2 cellular contexts compared by ENCODE assay signal in the genomic region with DNA sequence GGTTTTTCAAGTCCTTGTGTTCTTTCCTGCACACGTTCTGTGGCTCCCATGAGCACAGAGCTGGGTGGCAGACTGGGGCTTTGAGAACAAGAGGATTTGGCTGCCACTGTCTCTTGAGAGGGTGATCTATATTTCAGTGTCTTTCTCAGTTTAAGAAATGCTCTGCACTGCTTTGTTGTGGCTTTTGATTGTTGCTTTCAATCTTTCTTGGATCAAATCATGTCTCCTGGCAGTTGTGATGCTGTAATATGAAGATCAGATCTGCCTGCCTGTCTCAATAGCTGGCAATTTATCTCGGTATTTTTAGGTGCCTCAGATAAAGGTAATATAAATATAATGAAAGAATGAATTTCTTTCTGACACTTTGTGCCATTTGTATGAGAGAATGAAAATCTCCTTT.
A peak's percentile ranks its signal among the peaks of the same experiment; 100 is the strongest.
TF ChIP-seq lines count a peak whose summit lies in the region.

No MANE protein-coding gene starts in this region.

TF ChIP-seq in GM23338, 12 proteins besides CTCF, POLR2A, EP300 and RAD21 (continues in another document):
- TF ChIP-seq POLR2AphosphoS5 (IDR thresholded peaks at IDR 0.05; ENCODE audit: low read depth): no peak
- TF ChIP-seq STAT1 (IDR thresholded peaks at IDR 0.05; ENCODE audit: unreplicated experiment): no peak
- TF ChIP-seq, protein P1, sequence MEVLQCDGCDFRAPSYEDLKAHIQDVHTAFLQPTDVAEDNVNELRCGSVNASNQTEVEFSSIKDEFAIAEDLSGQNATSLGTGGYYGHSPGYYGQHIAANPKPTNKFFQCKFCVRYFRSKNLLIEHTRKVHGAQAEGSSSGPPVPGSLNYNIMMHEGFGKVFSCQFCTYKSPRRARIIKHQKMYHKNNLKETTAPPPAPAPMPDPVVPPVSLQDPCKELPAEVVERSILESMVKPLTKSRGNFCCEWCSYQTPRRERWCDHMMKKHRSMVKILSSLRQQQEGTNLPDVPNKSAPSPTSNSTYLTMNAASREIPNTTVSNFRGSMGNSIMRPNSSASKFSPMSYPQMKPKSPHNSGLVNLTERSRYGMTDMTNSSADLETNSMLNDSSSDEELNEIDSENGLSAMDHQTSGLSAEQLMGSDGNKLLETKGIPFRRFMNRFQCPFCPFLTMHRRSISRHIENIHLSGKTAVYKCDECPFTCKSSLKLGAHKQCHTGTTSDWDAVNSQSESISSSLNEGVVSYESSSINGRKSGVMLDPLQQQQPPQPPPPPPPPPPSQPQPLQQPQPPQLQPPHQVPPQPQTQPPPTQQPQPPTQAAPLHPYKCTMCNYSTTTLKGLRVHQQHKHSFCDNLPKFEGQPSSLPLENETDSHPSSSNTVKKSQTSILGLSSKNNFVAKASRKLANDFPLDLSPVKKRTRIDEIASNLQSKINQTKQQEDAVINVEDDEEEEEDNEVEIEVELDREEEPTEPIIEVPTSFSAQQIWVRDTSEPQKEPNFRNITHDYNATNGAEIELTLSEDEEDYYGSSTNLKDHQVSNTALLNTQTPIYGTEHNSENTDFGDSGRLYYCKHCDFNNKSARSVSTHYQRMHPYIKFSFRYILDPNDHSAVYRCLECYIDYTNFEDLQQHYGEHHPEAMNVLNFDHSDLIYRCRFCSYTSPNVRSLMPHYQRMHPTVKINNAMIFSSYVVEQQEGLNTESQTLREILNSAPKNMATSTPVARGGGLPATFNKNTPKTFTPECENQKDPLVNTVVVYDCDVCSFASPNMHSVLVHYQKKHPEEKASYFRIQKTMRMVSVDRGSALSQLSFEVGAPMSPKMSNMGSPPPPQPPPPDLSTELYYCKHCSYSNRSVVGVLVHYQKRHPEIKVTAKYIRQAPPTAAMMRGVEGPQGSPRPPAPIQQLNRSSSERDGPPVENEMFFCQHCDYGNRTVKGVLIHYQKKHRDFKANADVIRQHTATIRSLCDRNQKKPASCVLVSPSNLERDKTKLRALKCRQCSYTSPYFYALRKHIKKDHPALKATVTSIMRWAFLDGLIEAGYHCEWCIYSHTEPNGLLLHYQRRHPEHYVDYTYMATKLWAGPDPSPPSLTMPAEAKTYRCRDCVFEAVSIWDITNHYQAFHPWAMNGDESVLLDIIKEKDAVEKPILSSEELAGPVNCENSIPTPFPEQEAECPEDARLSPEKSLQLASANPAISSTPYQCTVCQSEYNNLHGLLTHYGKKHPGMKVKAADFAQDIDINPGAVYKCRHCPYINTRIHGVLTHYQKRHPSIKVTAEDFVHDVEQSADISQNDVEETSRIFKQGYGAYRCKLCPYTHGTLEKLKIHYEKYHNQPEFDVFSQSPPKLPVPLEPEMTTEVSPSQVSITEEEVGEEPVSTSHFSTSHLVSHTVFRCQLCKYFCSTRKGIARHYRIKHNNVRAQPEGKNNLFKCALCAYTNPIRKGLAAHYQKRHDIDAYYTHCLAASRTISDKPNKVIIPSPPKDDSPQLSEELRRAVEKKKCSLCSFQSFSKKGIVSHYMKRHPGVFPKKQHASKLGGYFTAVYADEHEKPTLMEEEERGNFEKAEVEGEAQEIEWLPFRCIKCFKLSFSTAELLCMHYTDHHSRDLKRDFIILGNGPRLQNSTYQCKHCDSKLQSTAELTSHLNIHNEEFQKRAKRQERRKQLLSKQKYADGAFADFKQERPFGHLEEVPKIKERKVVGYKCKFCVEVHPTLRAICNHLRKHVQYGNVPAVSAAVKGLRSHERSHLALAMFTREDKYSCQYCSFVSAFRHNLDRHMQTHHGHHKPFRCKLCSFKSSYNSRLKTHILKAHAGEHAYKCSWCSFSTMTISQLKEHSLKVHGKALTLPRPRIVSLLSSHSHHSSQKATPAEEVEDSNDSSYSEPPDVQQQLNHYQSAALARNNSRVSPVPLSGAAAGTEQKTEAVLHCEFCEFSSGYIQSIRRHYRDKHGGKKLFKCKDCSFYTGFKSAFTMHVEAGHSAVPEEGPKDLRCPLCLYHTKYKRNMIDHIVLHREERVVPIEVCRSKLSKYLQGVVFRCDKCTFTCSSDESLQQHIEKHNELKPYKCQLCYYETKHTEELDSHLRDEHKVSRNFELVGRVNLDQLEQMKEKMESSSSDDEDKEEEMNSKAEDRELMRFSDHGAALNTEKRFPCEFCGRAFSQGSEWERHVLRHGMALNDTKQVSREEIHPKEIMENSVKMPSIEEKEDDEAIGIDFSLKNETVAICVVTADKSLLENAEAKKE (CRISPR knock-in tag; IDR thresholded peaks at IDR 0.05): no peak
- TF ChIP-seq, protein P2, sequence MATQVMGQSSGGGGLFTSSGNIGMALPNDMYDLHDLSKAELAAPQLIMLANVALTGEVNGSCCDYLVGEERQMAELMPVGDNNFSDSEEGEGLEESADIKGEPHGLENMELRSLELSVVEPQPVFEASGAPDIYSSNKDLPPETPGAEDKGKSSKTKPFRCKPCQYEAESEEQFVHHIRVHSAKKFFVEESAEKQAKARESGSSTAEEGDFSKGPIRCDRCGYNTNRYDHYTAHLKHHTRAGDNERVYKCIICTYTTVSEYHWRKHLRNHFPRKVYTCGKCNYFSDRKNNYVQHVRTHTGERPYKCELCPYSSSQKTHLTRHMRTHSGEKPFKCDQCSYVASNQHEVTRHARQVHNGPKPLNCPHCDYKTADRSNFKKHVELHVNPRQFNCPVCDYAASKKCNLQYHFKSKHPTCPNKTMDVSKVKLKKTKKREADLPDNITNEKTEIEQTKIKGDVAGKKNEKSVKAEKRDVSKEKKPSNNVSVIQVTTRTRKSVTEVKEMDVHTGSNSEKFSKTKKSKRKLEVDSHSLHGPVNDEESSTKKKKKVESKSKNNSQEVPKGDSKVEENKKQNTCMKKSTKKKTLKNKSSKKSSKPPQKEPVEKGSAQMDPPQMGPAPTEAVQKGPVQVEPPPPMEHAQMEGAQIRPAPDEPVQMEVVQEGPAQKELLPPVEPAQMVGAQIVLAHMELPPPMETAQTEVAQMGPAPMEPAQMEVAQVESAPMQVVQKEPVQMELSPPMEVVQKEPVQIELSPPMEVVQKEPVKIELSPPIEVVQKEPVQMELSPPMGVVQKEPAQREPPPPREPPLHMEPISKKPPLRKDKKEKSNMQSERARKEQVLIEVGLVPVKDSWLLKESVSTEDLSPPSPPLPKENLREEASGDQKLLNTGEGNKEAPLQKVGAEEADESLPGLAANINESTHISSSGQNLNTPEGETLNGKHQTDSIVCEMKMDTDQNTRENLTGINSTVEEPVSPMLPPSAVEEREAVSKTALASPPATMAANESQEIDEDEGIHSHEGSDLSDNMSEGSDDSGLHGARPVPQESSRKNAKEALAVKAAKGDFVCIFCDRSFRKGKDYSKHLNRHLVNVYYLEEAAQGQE (IDR thresholded peaks at IDR 0.05; ENCODE audit: unreplicated experiment): no peak
- no peak for TF ChIP-seq ZNF331 (CRISPR knock-in tag; IDR thresholded peaks at IDR 0.05; ENCODE audit: low read depth)
- no peak for TF ChIP-seq CREB1 (CRISPR knock-in tag; IDR thresholded peaks at IDR 0.05; ENCODE audit: low read depth)
- no peak for TF ChIP-seq NANOG (IDR thresholded peaks at IDR 0.05; ENCODE audit: borderline replicate concordance)
- TF ChIP-seq EZH2phosphoT487 (IDR thresholded peaks at IDR 0.05; ENCODE audit: unreplicated experiment): no peak
- no peak for TF ChIP-seq EZH2 (IDR thresholded peaks at IDR 0.05; ENCODE audit: low read depth, unreplicated experiment)
- TF ChIP-seq JUNB (IDR thresholded peaks at IDR 0.05; ENCODE audit: unreplicated experiment): no peak

TF ChIP-seq in neural cell, 6 proteins besides CTCF, POLR2A, EP300 and RAD21:
- TF ChIP-seq SMC3 (conservative IDR thresholded peaks at IDR 0.05; ENCODE audit: poor library complexity) (no peak), EZH2 (IDR thresholded peaks at IDR 0.05; ENCODE audit: borderline replicate concordance, insufficient read depth, low read length, poor library complexity, severe bottlenecking) (no peak), POLR2AphosphoS5 (IDR thresholded peaks at IDR 0.05) (peak; percentile 67), TAF1 (IDR thresholded peaks at IDR 0.05; ENCODE audit: low read depth) (no peak), MXI1 (conservative IDR thresholded peaks at IDR 0.05; ENCODE audit: poor library complexity, severe bottlenecking) (no peak)
- TF ChIP-seq, protein P2 (IDR thresholded peaks at IDR 0.05; ENCODE audit: borderline replicate concordance): no peak
